In genomic region chr16:89612415-89612814, GRCh38 we compare ENCODE assay signal across 1 cellular context.
TF ChIP-seq lines count a peak whose summit lies in the region.

No MANE protein-coding gene starts in this region.

TF ChIP-seq in WTC11, 78 proteins besides CTCF, POLR2A, EP300 and RAD21 (continued from another document):
- no peak for TF ChIP-seq AR (CRISPR knock-in tag; IDR thresholded peaks at IDR 0.05)
- TF ChIP-seq, protein P1, sequence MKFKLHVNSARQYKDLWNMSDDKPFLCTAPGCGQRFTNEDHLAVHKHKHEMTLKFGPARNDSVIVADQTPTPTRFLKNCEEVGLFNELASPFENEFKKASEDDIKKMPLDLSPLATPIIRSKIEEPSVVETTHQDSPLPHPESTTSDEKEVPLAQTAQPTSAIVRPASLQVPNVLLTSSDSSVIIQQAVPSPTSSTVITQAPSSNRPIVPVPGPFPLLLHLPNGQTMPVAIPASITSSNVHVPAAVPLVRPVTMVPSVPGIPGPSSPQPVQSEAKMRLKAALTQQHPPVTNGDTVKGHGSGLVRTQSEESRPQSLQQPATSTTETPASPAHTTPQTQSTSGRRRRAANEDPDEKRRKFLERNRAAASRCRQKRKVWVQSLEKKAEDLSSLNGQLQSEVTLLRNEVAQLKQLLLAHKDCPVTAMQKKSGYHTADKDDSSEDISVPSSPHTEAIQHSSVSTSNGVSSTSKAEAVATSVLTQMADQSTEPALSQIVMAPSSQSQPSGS (CRISPR knock-in tag; IDR thresholded peaks at IDR 0.05; ENCODE audit: borderline replicate concordance, low read depth), result no peak
- TF ChIP-seq FOXP1 (CRISPR knock-in tag; IDR thresholded peaks at IDR 0.05; ENCODE audit: borderline replicate concordance), result no peak
- no peak for TF ChIP-seq ZNF425 (CRISPR knock-in tag; conservative IDR thresholded peaks at IDR 0.05)
